Comparison of ENCODE assay signal across 8 cellular contexts in the genomic region with DNA sequence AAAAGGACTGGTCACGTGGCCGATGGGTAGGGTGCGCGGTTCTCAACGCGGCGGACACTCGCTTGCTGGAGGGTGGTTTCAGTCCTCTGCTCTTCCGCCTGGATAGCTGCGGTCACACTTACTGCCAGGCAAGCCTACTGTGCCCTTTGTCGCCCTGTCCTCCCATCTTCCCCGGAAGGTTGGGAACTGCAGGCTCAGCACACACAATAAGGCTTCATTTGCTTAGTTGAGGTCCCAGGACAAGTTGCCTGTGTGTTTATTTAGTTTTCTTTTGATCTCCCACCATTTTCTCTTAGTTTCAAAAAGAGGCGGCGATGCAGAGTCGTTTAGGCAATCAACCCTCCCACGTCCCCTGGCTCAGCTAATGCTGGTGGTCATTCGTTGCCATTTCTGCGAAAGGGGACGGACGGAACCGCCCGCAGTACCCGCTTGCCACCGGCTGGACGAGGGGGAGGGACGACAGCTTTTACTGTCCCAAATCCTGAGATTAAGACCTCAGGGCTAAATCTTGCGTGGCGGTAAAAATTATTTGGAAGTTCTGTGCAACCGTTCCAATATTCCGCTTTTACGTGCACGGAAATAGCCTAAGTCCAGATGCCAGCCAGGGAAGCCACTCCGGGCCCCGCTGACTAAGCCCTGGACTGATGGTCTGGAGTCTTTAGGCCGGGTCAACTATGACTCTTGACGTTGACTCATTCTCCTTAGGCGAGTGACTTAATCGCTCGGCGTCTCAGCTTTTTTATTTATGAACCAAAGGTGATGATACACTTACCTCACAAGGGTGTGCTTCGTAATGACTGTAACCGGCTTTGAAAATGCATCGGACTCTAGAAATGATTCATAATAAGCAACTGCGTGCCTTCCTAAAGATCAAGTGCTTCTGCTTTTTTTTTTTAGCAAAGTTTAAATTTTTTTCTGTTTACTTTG. TPM values are rescaled to one million over a fixed set of nuclear protein-coding genes. Genes with fewer than 3 reads are reported as not detected.
DNase-seq lines count a peak whose midpoint lies in the region; ATAC-seq and TF ChIP-seq lines count a peak whose summit lies in the region.

No MANE protein-coding gene starts in this region.

- TF ChIP-seq CTCF in osteoblast (IDR thresholded peaks at IDR 0.05; ENCODE audit: extremely low read depth, low read depth, low read length): no peak
- TF ChIP-seq CTCF in tibial nerve (IDR thresholded peaks at IDR 0.05): peak in 2 of 5 experiments; percentile 25 to 57

- H3K4me3 ChIP-seq in osteoblast (ENCODE audit: insufficient read depth, low read length): peak overlapping the region; percentile 100
- peak overlapping the region; percentile 86 to 98 (median 94) for H3K4me3 ChIP-seq in tibial nerve

- H3K9me3 ChIP-seq in osteoblast (ENCODE audit: low read depth, low read length): no peaks in the 10 kb centered on the region
- H3K9me3 ChIP-seq in tibial nerve: no peaks in the 10 kb centered on the region

- 15 to 17% methylated on average over 44 of the region's 44 CpGs for WGBS in tibial nerve, 2 donors

- H3K27me3 ChIP-seq in osteoblast (ENCODE audit: insufficient read depth, low read length) (no peaks in the 10 kb centered on the region), tibial nerve (no peaks in the 10 kb centered on the region)

- peak overlapping the region; percentile 98 for H3K27ac ChIP-seq in osteoblast (ENCODE audit: low read depth, low read length)
- peak overlapping the region; percentile 92 to 98 (median 93) for H3K27ac ChIP-seq in tibial nerve

- ATAC-seq in GM19035 (IDR thresholded peaks at IDR 0.05; ENCODE audit: unreplicated experiment) (peak; percentile 44), HG03280 (IDR thresholded peaks at IDR 0.05; ENCODE audit: unreplicated experiment) (peak; percentile 47)

- peak in 1 of 2 donors; percentile 34 for TF ChIP-seq EP300 in tibial nerve (IDR thresholded peaks at IDR 0.05)

- DNase-seq in AG20443 (ENCODE audit: low spot score): peak; percentile 89
- peak; percentile 14 for DNase-seq in activated gamma-delta T cell treated with anti-CD3 and anti-CD28 coated beads, Interleukin-2, amount 50 U/mL, for 16 hours (ENCODE audit: low read depth)
- peak; percentile 29 for DNase-seq in germinal center (ENCODE audit: low spot score)
- DNase-seq in osteoblast (ENCODE audit: insufficient read length, low spot score, missing footprints): peak; percentile 82
- peak in 1 of 2 donors; percentile 51 for DNase-seq in tibial nerve (ENCODE audit: low spot score in 2 of 2)

- H3K36me3 ChIP-seq in osteoblast (ENCODE audit: insufficient read depth, low read length): peaks cover 5% of the 10 kb centered on the region
- peaks cover 0 to 6% (median 0%) of the 10 kb centered on the region in 3 donors for H3K36me3 ChIP-seq in tibial nerve

- peak overlapping the region; percentile 100 for H2AFZ ChIP-seq in osteoblast (ENCODE audit: low read length)

- peak; percentile 91 for TF ChIP-seq POLR2A in Raji (IDR thresholded peaks at IDR 0.05; ENCODE audit: insufficient read depth, low read depth, low read length)
- TF ChIP-seq POLR2A in tibial nerve (IDR thresholded peaks at IDR 0.05): no peak

- peaks cover 25% of the 10 kb centered on the region for H4K20me1 ChIP-seq in osteoblast (ENCODE audit: insufficient read depth, low read length)

- H3K4me1 ChIP-seq in osteoblast (ENCODE audit: insufficient read depth, low read length) (peaks cover 17% of the 10 kb centered on the region), tibial nerve (peaks cover 0 to 34% (median 3%) of the 10 kb centered on the region in 4 donors)

- peaks cover 42% of the 10 kb centered on the region for H3K79me2 ChIP-seq in osteoblast (ENCODE audit: insufficient read depth, low read length)

- H3K4me2 ChIP-seq in osteoblast (ENCODE audit: insufficient read depth, low read length): peak overlapping the region; percentile 99

RNA-seq across cellular contexts. Expression of gene EIF4E, which starts 0.7 kb away (rescaled TPM):
- total RNA-seq in osteoblast: 94.9 and 105 TPM in 2 replicates
- total RNA-seq in tibial nerve: 10 to 100 TPM; 49.6 to 73.0 (median 63.6) TPM
